ENCODE assay signal across 28 cellular contexts in genomic region chr6:100237881-100238280, GRCh38.
"Had no signal": no experiment of that assay in that cellular context is flagged by ENCODE, and none has a peak within 500 bp of the region (broad histone marks: within the 10 kb centered on the region; RNA-seq: fewer than 3 reads in every experiment).

No MANE protein-coding gene starts in this region.

- DNase-seq: activated B cell treated with CpG ODN at 0.5 μM for 24 hours; activated naive CD4-positive, alpha-beta T cell; activated T-cell treated with anti-CD3 and anti-CD28 coated beads for 4 hours; activated T-cell treated with anti-CD3 and anti-CD28 coated beads, Interleukin-2, amount 50 U/mL, for 72 hours; anterior cingulate cortex; cerebellar nuclear complex; cortex of kidney; effector memory CD8-positive, alpha-beta T cell; erythroblast; foreskin fibroblast; head of caudate nucleus; hippocampal formation; kidney; naive thymus-derived CD8-positive, alpha-beta T cell; nucleus accumbens; psoas muscle; stimulated activated CD4-positive, alpha-beta T cell treated with anti-CD3 and anti-CD28 coated beads, Interleukin-15, amount 100 ng/mL, for 24 hours; stimulated activated CD4-positive, alpha-beta T cell treated with anti-CD3 and anti-CD28 coated beads, Interleukin-2, amount 100 ng/mL, for 24 hours; stimulated activated naive CD4-positive, alpha-beta T cell; transverse colon had no signal

- H3K27ac ChIP-seq: cardiac muscle cell, parathyroid adenoma, psoas muscle, right atrium auricular region, transverse colon had no signal

- H3K4me1 ChIP-seq: parathyroid adenoma, right atrium auricular region, transverse colon had no signal

- H3K27me3 Mint-ChIP-seq: brain had no signal

- H3K27ac Mint-ChIP-seq: activated B cell treated with CpG ODN at 0.5 μM for 24 hours; activated naive CD4-positive, alpha-beta T cell treated with anti-CD3 and anti-CD28 coated beads, Interleukin-2, amount 50 U/mL, for 72 hours; activated T-cell treated with anti-CD3 and anti-CD28 coated beads, Interleukin-2, amount 50 U/mL, for 72 hours; brain; effector memory CD8-positive, alpha-beta T cell; memory B cell; naive thymus-derived CD8-positive, alpha-beta T cell; T-helper 2 cell treated with Interferon-gamma antibody and Interleukin-4, amounts not matched to agents 5 μg/mL and 100 μg/mL, for 36 hours had no signal

- H3K36me3 ChIP-seq: cardiac muscle cell, right atrium auricular region, transverse colon had no signal

- H3K4me3 ChIP-seq: cardiac muscle cell, psoas muscle, right atrium auricular region, transverse colon had no signal

- H3K27me3 ChIP-seq: cardiac muscle cell, right atrium auricular region, transverse colon had no signal

- H3K4me1 Mint-ChIP-seq: activated B cell treated with CpG ODN at 0.5 μM for 24 hours; memory B cell; naive thymus-derived CD8-positive, alpha-beta T cell had no signal

- H3K4me3 Mint-ChIP-seq: activated B cell treated with CpG ODN at 0.5 μM for 24 hours; activated T-cell treated with anti-CD3 and anti-CD28 coated beads, Interleukin-2, amount 50 U/mL, for 72 hours; brain; effector memory CD8-positive, alpha-beta T cell; memory B cell; naive thymus-derived CD8-positive, alpha-beta T cell; neural crest cell; T-helper 2 cell treated with Interferon-gamma antibody and Interleukin-4, amounts not matched to agents 5 μg/mL and 100 μg/mL, for 36 hours had no signal

- H3K9me3 Mint-ChIP-seq: activated B cell treated with CpG ODN at 0.5 μM for 24 hours; activated naive CD4-positive, alpha-beta T cell treated with anti-CD3 and anti-CD28 coated beads, Interleukin-2, amount 50 U/mL, for 72 hours; activated T-cell treated with anti-CD3 and anti-CD28 coated beads, Interleukin-2, amount 50 U/mL, for 72 hours; effector memory CD8-positive, alpha-beta T cell; memory B cell; naive thymus-derived CD8-positive, alpha-beta T cell; neural crest cell; T-helper 2 cell treated with Interferon-gamma antibody and Interleukin-4, amounts not matched to agents 5 μg/mL and 100 μg/mL, for 36 hours had no signal

- ATAC-seq: activated naive CD4-positive, alpha-beta T cell treated with anti-CD3 and anti-CD28 coated beads, Interleukin-2, amount 50 U/mL, for 72 hours; activated T-cell treated with anti-CD3 and anti-CD28 coated beads, Interleukin-2, amount 50 U/mL, for 72 hours; effector memory CD8-positive, alpha-beta T cell; naive thymus-derived CD8-positive, alpha-beta T cell; psoas muscle had no signal

- H3K9me3 ChIP-seq: psoas muscle, right atrium auricular region, transverse colon had no signal

- H3K36me3 Mint-ChIP-seq: activated naive CD4-positive, alpha-beta T cell treated with anti-CD3 and anti-CD28 coated beads, Interleukin-2, amount 50 U/mL, for 72 hours; brain; memory B cell; naive thymus-derived CD8-positive, alpha-beta T cell had no signal

- H3K9ac ChIP-seq: parathyroid adenoma had no signal
